ENCODE assay signal across 1 cellular context in the genomic region with DNA sequence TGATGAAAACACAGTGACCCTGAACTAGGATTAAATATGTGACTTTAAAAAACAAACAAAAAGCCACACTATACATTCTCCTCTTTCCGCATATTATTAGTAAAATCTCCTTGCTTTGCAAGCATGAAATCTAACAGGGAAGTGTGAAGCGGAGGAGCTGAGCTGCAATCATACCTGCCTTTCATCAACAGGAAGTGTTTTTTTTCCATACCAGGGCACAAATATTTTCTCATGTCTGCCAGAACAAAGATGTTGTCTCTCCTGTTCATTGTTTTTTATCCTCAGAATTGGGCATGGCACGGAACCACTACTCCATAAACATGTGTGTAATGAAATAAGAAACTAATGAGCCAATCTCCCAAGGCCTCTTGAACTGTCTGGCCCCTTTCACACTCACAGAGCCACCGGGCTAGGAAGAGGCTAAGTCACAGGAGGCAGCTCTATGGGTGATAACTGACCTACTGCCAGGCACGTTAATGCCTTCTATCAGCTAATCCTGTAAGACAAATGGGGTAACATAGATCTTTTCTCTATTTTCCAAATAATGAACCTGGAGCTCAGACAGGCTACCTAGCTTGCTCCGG.
TF ChIP-seq lines count a peak whose summit lies in the region.

No MANE protein-coding gene starts in this region.

TF ChIP-seq in HepG2, 621 proteins besides CTCF, POLR2A, EP300 and RAD21 (continued from another document):
- TF ChIP-seq, protein P1, sequence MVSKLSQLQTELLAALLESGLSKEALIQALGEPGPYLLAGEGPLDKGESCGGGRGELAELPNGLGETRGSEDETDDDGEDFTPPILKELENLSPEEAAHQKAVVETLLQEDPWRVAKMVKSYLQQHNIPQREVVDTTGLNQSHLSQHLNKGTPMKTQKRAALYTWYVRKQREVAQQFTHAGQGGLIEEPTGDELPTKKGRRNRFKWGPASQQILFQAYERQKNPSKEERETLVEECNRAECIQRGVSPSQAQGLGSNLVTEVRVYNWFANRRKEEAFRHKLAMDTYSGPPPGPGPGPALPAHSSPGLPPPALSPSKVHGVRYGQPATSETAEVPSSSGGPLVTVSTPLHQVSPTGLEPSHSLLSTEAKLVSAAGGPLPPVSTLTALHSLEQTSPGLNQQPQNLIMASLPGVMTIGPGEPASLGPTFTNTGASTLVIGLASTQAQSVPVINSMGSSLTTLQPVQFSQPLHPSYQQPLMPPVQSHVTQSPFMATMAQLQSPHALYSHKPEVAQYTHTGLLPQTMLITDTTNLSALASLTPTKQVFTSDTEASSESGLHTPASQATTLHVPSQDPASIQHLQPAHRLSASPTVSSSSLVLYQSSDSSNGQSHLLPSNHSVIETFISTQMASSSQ (IDR thresholded peaks at IDR 0.05; ENCODE audit: low read depth): no peak
- TF ChIP-seq, protein P1 (CRISPR knock-in tag; IDR thresholded peaks at IDR 0.05; ENCODE audit: borderline replicate concordance): no peak
- TF ChIP-seq TP53 (CRISPR knock-in tag; conservative IDR thresholded peaks at IDR 0.05) (no peak), GPBP1L1 (CRISPR knock-in tag; IDR thresholded peaks at IDR 0.05) (no peak), ZNF549 (CRISPR knock-in tag; IDR thresholded peaks at IDR 0.05) (no peak), DMTF1 (CRISPR knock-in tag; IDR thresholded peaks at IDR 0.05) (no peak), JARID2 (CRISPR knock-in tag; IDR thresholded peaks at IDR 0.05; ENCODE audit: insufficient replicate concordance) (no peak), ZNF446 (CRISPR knock-in tag; IDR thresholded peaks at IDR 0.05) (no peak), NFKBIZ (CRISPR knock-in tag; IDR thresholded peaks at IDR 0.05) (no peak), PBX2 (CRISPR knock-in tag; IDR thresholded peaks at IDR 0.05) (no peak), HNRNPK (IDR thresholded peaks at IDR 0.05; ENCODE audit: low read depth, low read length, poor library complexity, severe bottlenecking) (no peak), ZNF780A (CRISPR knock-in tag; IDR thresholded peaks at IDR 0.05) (no peak), KDM2A (CRISPR knock-in tag; IDR thresholded peaks at IDR 0.05; ENCODE audit: borderline replicate concordance, low read depth) (no peak), ZNF570 (CRISPR knock-in tag; IDR thresholded peaks at IDR 0.05; ENCODE audit: borderline replicate concordance) (no peak), PRPF4 (IDR thresholded peaks at IDR 0.05; ENCODE audit: low read depth, low read length, poor library complexity, severe bottlenecking) (no peak)
